ENCODE assay signal across 9 cellular contexts in genomic region chr1:64540265-64540791, GRCh38.
DNase-seq lines count a peak whose midpoint lies in the region; ATAC-seq, FAIRE-seq and TF ChIP-seq lines count a peak whose summit lies in the region.
"Had no signal": no experiment of that assay in that cellular context is flagged by ENCODE, and none has a peak within 500 bp of the region (broad histone marks: within the 10 kb centered on the region; RNA-seq: fewer than 3 reads in every experiment).

No MANE protein-coding gene starts in this region.

- H3K4me3 ChIP-seq in AG10803 (ENCODE audit: low read length): peak overlapping the region; percentile 41

- H3K27me3 Mint-ChIP-seq in naive thymus-derived CD8-positive, alpha-beta T cell: no peaks in the 10 kb centered on the region

- H3K4me3 Mint-ChIP-seq in naive thymus-derived CD8-positive, alpha-beta T cell: peak overlapping the region; percentile 36 to 86 (median 64)

- peak overlapping the region; percentile 86 to 96 (median 92) for H3K27ac Mint-ChIP-seq in naive thymus-derived CD8-positive, alpha-beta T cell

- TF ChIP-seq POLR2A in GM12891 (IDR thresholded peaks at IDR 0.05; ENCODE audit: low read depth, low read length): no peak

- peaks cover 36 to 67% (median 48%) of the 10 kb centered on the region in 4 donors for H3K4me1 Mint-ChIP-seq in naive thymus-derived CD8-positive, alpha-beta T cell

- peaks cover 0 to 3% (median 0%) of the 10 kb centered on the region in 9 donors for H3K9me3 Mint-ChIP-seq in naive thymus-derived CD8-positive, alpha-beta T cell

- no peaks in the 10 kb centered on the region for H3K36me3 Mint-ChIP-seq in naive thymus-derived CD8-positive, alpha-beta T cell

- CTCF ChIA-PET in RWPE1 (lab: Yijun Ruan, JAX): interaction anchor here (0.7 kb wide), 1 partner anchor 1605 kb away, joined by 3 read pairs; no protein-coding TSS in a partner anchor

- POLR2A ChIA-PET in naive thymus-derived CD8-positive, alpha-beta T cell (lab: Charles Lee): interaction anchor here (0.9 to 1.3 kb wide), 3 partner anchors 10 to 13 kb away, joined by 3 to 4 read pairs (median 3); no protein-coding TSS in a partner anchor
- POLR2A ChIA-PET in RWPE1 (lab: Yijun Ruan, JAX; ENCODE audit: low non-redundant PET): no interaction called here

- peak; percentile 53 to 59 for ATAC-seq in naive thymus-derived CD8-positive, alpha-beta T cell

- H3K27ac ChIP-seq in RWPE1: no peak overlapping the region
- H3K27ac ChIP-seq: HL-60 had no signal

- peak; percentile 81 for DNase-seq in AG10803 (ENCODE audit: low read depth)
- peak; percentile 70 for DNase-seq in NCI-H2029 (lab: John Stamatoyannopoulos, UW)
- DNase-seq in epidermal melanocyte (ENCODE audit: insufficient read length, low spot score): peak; percentile 33
- DNase-seq in naive thymus-derived CD8-positive, alpha-beta T cell: peak in 3 of 10 donors; percentile 23 to 49 (median 46)
- DNase-seq in GM12891 (ENCODE audit: insufficient read length, low spot score): no peak
- no peak for DNase-seq in RWPE1 (ENCODE audit: low spot score)
- no peak for DNase-seq in DMS79 treated with DMSO at 0.1 percent for 48 hours (lab: John Stamatoyannopoulos, UW)
- no peak for DNase-seq in NCI-H82 treated with DMSO at 0.1 percent for 48 hours (lab: John Stamatoyannopoulos, UW; ENCODE audit: unreplicated experiment)

- no peak for FAIRE-seq in GM12891 (lab: Jason Lieb, UNC)

- TF ChIP-seq CTCF in AG10803 (conservative IDR thresholded peaks at IDR 0.05; ENCODE audit: low read length) (no peak), RWPE1 (conservative IDR thresholded peaks at IDR 0.05; ENCODE audit: low read depth) (no peak)

TF ChIP-seq in GM12891, 5 proteins besides CTCF, POLR2A, EP300 and RAD21:
- TF ChIP-seq TAF1 (IDR thresholded peaks at IDR 0.05; ENCODE audit: low read depth, low read length) (no peak), POLR2AphosphoS5 (IDR thresholded peaks at IDR 0.05; ENCODE audit: low read depth, low read length) (no peak), SPI1 (IDR thresholded peaks at IDR 0.05; ENCODE audit: low read depth, low read length) (no peak), POU2F2 (IDR thresholded peaks at IDR 0.05; ENCODE audit: low read depth, low read length) (no peak), PAX5 (IDR thresholded peaks at IDR 0.05; ENCODE audit: insufficient read depth, low read length, severe bottlenecking) (no peak)

Comparison
In these comparisons a context has a peak if more than half of its experiments do, and no peak if none do; other contexts are left out.
1. DNase-seq: peak in AG10803 (single experiment), NCI-H2029 (single experiment) and epidermal melanocyte (single experiment); none in GM12891 (single experiment), RWPE1 (single experiment), DMS79 treated with DMSO at 0.1 percent for 48 hours (single experiment) and NCI-H82 treated with DMSO at 0.1 percent for 48 hours (single experiment).